ENCODE assay signal across 1 cellular context in genomic region chr11:58629857-58630256, GRCh38.
TF ChIP-seq lines count a peak whose summit lies in the region.

No MANE protein-coding gene starts in this region.

TF ChIP-seq in GM23338, 12 proteins besides CTCF, POLR2A, EP300 and RAD21 (continued from another document):
- TF ChIP-seq REST (IDR thresholded peaks at IDR 0.05; ENCODE audit: unreplicated experiment) (no peak), STAT1 (IDR thresholded peaks at IDR 0.05; ENCODE audit: unreplicated experiment) (no peak), ZNF331 (CRISPR knock-in tag; IDR thresholded peaks at IDR 0.05; ENCODE audit: low read depth) (no peak), EZH2phosphoT487 (IDR thresholded peaks at IDR 0.05; ENCODE audit: unreplicated experiment) (no peak)
